ENCODE assay signal across 17 cellular contexts in the genomic region with DNA sequence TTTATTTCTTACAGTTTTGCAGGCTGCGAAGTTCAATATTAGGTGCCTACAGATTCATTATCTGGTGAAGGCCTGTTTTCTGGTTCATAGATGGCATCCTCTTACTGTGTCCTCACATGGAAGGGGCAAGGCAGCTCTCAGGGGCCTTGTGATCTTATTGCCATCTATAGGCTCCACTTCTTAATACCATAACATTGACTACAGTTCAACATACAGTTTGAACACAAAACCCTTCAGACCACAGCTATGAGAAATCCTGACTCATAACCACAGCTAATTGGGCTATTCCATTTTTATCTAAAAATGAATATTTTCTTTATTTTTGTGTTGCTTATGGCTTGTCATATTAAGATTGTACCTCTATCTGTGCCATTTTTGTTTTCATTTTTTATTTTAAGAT.
DNase-seq lines count a peak whose midpoint lies in the region; ATAC-seq and TF ChIP-seq lines count a peak whose summit lies in the region.
"Had no signal": no experiment of that assay in that cellular context is flagged by ENCODE, and none has a peak within 500 bp of the region (broad histone marks: within the 10 kb centered on the region; RNA-seq: fewer than 3 reads in every experiment).

No MANE protein-coding gene starts in this region.

- peak; percentile 68 for ATAC-seq in activated T-helper 17 cell treated with anti-CD3 and anti-CD28 coated beads, Interleukin-2, amount 50 U/mL, for 72 hours (replicated peaks)

- no peak overlapping the region for H3K27ac Mint-ChIP-seq in activated T-helper 17 cell treated with anti-CD3 and anti-CD28 coated beads, Interleukin-2, amount 50 U/mL, for 72 hours
- H3K27ac Mint-ChIP-seq: activated CD4-positive, alpha-beta T cell treated with anti-CD3 and anti-CD28 coated beads, Interleukin-2, amount 10 ng/mL, durations not matched to agents 7 days and 5 days; mesothelial cell of epicardium had no signal

- H3K4me3 ChIP-seq in fibroblast of the aortic adventitia (ENCODE audit: low read depth, low read length) (no peak overlapping the region), lower leg skin (ENCODE audit: low read depth, poor library complexity, severe bottlenecking) (no peak overlapping the region)
- H3K4me3 ChIP-seq: colonic mucosa, esophagus muscularis mucosa, thyroid gland had no signal

- no peak overlapping the region for H3K4me3 Mint-ChIP-seq in activated T-helper 17 cell treated with anti-CD3 and anti-CD28 coated beads, Interleukin-2, amount 50 U/mL, for 72 hours
- H3K4me3 Mint-ChIP-seq: activated CD4-positive, alpha-beta T cell treated with anti-CD3 and anti-CD28 coated beads, Interleukin-2, amount 10 ng/mL, durations not matched to agents 7 days and 5 days; CD4-positive, alpha-beta memory T cell; mesothelial cell of epicardium had no signal

- intact Hi-C loops in lower leg skin (cut with DNase I; ENCODE audit: low total_unique reads) = no loop called here

- H3K36me3 Mint-ChIP-seq in activated T-helper 17 cell treated with anti-CD3 and anti-CD28 coated beads, Interleukin-2, amount 50 U/mL, for 72 hours (ENCODE audit: low read depth) = peaks cover 51% of the 10 kb centered on the region

- no peaks in the 10 kb centered on the region for H3K27me3 Mint-ChIP-seq in activated T-helper 17 cell treated with anti-CD3 and anti-CD28 coated beads, Interleukin-2, amount 50 U/mL, for 72 hours
- H3K27me3 Mint-ChIP-seq: activated CD4-positive, alpha-beta T cell treated with anti-CD3 and anti-CD28 coated beads, Interleukin-2, amount 10 ng/mL, durations not matched to agents 7 days and 5 days; CD4-positive, alpha-beta memory T cell had no signal

- in situ Hi-C loops in KBM-7 (cut with MboI; ENCODE audit: low pct_unique_long_range_greater_than_20kb, low sequenced_read_pairs) = no loop called here

- WGBS in lower leg skin, 2 donors = 100% methylated on average over 1 of the region's 1 CpG

- TF ChIP-seq CTCF in fibroblast of the aortic adventitia (IDR thresholded peaks at IDR 0.05; ENCODE audit: insufficient read depth, low read length) (no peak), lower leg skin (IDR thresholded peaks at IDR 0.05) (no peak)

- no peak for TF ChIP-seq POLR2A in lower leg skin (IDR thresholded peaks at IDR 0.05)

- no peaks in the 10 kb centered on the region for H3K9me3 Mint-ChIP-seq in activated T-helper 17 cell treated with anti-CD3 and anti-CD28 coated beads, Interleukin-2, amount 50 U/mL, for 72 hours
- H3K9me3 Mint-ChIP-seq: activated CD4-positive, alpha-beta T cell treated with anti-CD3 and anti-CD28 coated beads, Interleukin-2, amount 10 ng/mL, durations not matched to agents 7 days and 5 days; CD4-positive, alpha-beta memory T cell had no signal

- H3K4me1 Mint-ChIP-seq in activated T-helper 17 cell treated with anti-CD3 and anti-CD28 coated beads, Interleukin-2, amount 50 U/mL, for 72 hours = peaks cover 5% of the 10 kb centered on the region

- DNase-seq in EH (ENCODE audit: low read depth) (peak; percentile 53), KBM-7 (peak; percentile 12), fibroblast of the aortic adventitia (ENCODE audit: low read depth) (peak; percentile 27), lower leg skin (ENCODE audit: low spot score in 2 of 2) (no peak), SK-N-DZ (ENCODE audit: low spot score) (no peak), iPS-NIHi7 (ENCODE audit: extremely low spot score) (no peak)
- DNase-seq in activated effector memory CD4-positive, alpha-beta T cell treated with Interleukin-2 at 50 U/mL for 16 hours = no peak
- DNase-seq: activated CD4-positive, alpha-beta T cell treated with anti-CD3 and anti-CD28 coated beads, Interleukin-2, amount 10 ng/mL, durations not matched to agents 7 days and 5 days; activated naive CD4-positive, alpha-beta T cell treated with Interleukin-2 at 50 U/mL for 16 hours; CD4-positive, alpha-beta memory T cell; colonic mucosa; NCI-H2107; T-helper 1 cell; thyroid gland had no signal

Comparison
In these comparisons a context has a peak if more than half of its experiments do, and no peak if none do; other contexts are left out.
1. DNase-seq: peak in EH (single experiment), KBM-7 (single experiment) and fibroblast of the aortic adventitia (single experiment); none in lower leg skin (0 of 2), SK-N-DZ (single experiment), activated effector memory CD4-positive, alpha-beta T cell treated with Interleukin-2 at 50 U/mL for 16 hours (single experiment) and iPS-NIHi7 (single experiment).